ENCODE assay signal across 16 cellular contexts in the genomic region with DNA sequence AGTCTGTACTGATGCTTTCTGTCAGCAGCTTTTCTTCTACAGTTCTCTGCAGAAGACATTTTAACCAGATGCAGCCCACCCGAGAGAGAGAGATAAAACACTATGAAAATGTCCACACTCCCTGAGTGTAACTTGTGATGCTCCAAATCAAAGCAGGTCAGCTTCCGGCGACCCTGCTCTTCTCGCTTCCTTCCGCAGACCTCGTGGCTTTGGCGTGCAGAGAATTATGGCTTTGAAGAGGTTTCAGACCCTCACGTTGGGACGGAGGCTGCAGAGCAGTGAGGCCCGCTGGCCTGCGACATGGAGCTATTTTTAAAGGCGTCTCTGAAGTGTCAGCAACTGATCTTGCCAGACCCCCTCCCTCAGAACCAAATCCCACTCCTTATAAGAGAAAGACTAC. TPM values are rescaled to one million over a fixed set of nuclear protein-coding genes. Genes with fewer than 3 reads are reported as not detected.
DNase-seq lines count a peak whose midpoint lies in the region; ATAC-seq and TF ChIP-seq lines count a peak whose summit lies in the region.
"Had no signal": no experiment of that assay in that cellular context is flagged by ENCODE, and none has a peak within 500 bp of the region (broad histone marks: within the 10 kb centered on the region; RNA-seq: fewer than 3 reads in every experiment).

No MANE protein-coding gene starts in this region.

- H3K27ac Mint-ChIP-seq in T-helper 1 cell treated with Interleukin-12 subunit alpha and Interleukin-12 subunit beta and Interleukin-4 antibody, amounts not matched to agents 30 μg/mL and 1 μg/mL, for 36 hours: no peak overlapping the region
- H3K27ac Mint-ChIP-seq: activated T-helper 1 cell treated with anti-CD3 and anti-CD28 coated beads, Interleukin-12 subunit alpha, Interleukin-12 subunit beta, Interleukin-2, Interleukin-4 antibody, amounts not matched to agents 30 ng/mL and 10 ng/mL and 1 ng/mL, durations not matched to agents 14 hours and 24 hours and 36 hours; dendritic cell treated with granulocyte-macrophage colony-stimulating factor and Interleukin-4, amounts not matched to agents 40 ng/mL and 50 ng/mL, for 4 days had no signal

- H3K36me3 ChIP-seq in cardiac muscle cell: no peaks in the 10 kb centered on the region
- H3K36me3 ChIP-seq in heart left ventricle: no peaks in the 10 kb centered on the region
- H3K36me3 ChIP-seq in esophagus muscularis mucosa: no peaks in the 10 kb centered on the region
- H3K36me3 ChIP-seq: suprapubic skin had no signal

- H3K4me1 ChIP-seq in cardiac muscle cell (ENCODE audit: low read depth) (peaks cover 71% of the 10 kb centered on the region), heart left ventricle (peaks cover 0 to 34% (median 9%) of the 10 kb centered on the region in 12 donors), esophagus muscularis mucosa (peaks cover 0 to 8% (median 0%) of the 10 kb centered on the region in 4 donors)
- H3K4me1 ChIP-seq: suprapubic skin had no signal

- peaks cover 3% of the 10 kb centered on the region for H3K36me3 Mint-ChIP-seq in T-helper 1 cell treated with Interleukin-12 subunit alpha and Interleukin-12 subunit beta and Interleukin-4 antibody, amounts not matched to agents 30 μg/mL and 1 μg/mL, for 36 hours (ENCODE audit: low read depth)

- TF ChIP-seq CTCF in cardiac muscle cell (IDR thresholded peaks at IDR 0.05; ENCODE audit: low read depth, low read length): no peak
- no peak for TF ChIP-seq CTCF in heart left ventricle (IDR thresholded peaks at IDR 0.05)
- TF ChIP-seq CTCF in esophagus muscularis mucosa (IDR thresholded peaks at IDR 0.05): no peak

- H3K4me3 Mint-ChIP-seq in T-helper 1 cell treated with Interleukin-12 subunit alpha and Interleukin-12 subunit beta and Interleukin-4 antibody, amounts not matched to agents 30 μg/mL and 1 μg/mL, for 36 hours: peak overlapping the region; percentile 6
- H3K4me3 Mint-ChIP-seq: activated T-helper 1 cell treated with anti-CD3 and anti-CD28 coated beads, Interleukin-12 subunit alpha, Interleukin-12 subunit beta, Interleukin-2, Interleukin-4 antibody, amounts not matched to agents 30 ng/mL and 10 ng/mL and 1 ng/mL, durations not matched to agents 14 hours and 24 hours and 36 hours; dendritic cell treated with granulocyte-macrophage colony-stimulating factor and Interleukin-4, amounts not matched to agents 40 ng/mL and 50 ng/mL, for 4 days had no signal

- H3K27me3 Mint-ChIP-seq in T-helper 1 cell treated with Interleukin-12 subunit alpha and Interleukin-12 subunit beta and Interleukin-4 antibody, amounts not matched to agents 30 μg/mL and 1 μg/mL, for 36 hours (ENCODE audit: low read depth): peaks cover 24% of the 10 kb centered on the region

- DNase-seq in cardiac muscle cell (ENCODE audit: low read depth in 1 of 2, low spot score in 1 of 2) (peak in 1 of 2 donors; percentile 93), heart left ventricle (no peak), esophagus muscularis mucosa (ENCODE audit: extremely low spot score) (peak; percentile 60), CD1c-positive myeloid dendritic cell (ENCODE audit: extremely low spot score) (no peak), NCI-H146 (lab: John Stamatoyannopoulos, UW) (no peak), HuH-7 (ENCODE audit: low spot score) (no peak)
- peak; percentile 19 for DNase-seq in stimulated activated naive CD4-positive, alpha-beta T cell treated with Interleukin-2 at 50 U/mL for 16 hours (lab: John Stamatoyannopoulos, UW)
- DNase-seq: erythroblast, mammary epithelial cell, NCI-H187, NCI-H446 treated with DMSO at 0.1 percent for 48 hours had no signal

- TF ChIP-seq POLR2A in heart left ventricle (IDR thresholded peaks at IDR 0.05): no peak
- no peak for TF ChIP-seq POLR2A in esophagus muscularis mucosa (IDR thresholded peaks at IDR 0.05; ENCODE audit: low read depth)

- WGBS in heart left ventricle, 4 donors: 26 to 41% (median 36%) methylated on average over 12 of the region's 12 CpGs
- WGBS in esophagus muscularis mucosa: 56% methylated on average over 12 of the region's 12 CpGs

- H3K4me1 Mint-ChIP-seq in T-helper 1 cell treated with Interleukin-12 subunit alpha and Interleukin-12 subunit beta and Interleukin-4 antibody, amounts not matched to agents 30 μg/mL and 1 μg/mL, for 36 hours (ENCODE audit: low read depth): peaks cover 28% of the 10 kb centered on the region

- no peaks in the 10 kb centered on the region for H3K27me3 ChIP-seq in cardiac muscle cell
- no peaks in the 10 kb centered on the region for H3K27me3 ChIP-seq in heart left ventricle
- H3K27me3 ChIP-seq in esophagus muscularis mucosa: no peaks in the 10 kb centered on the region
- H3K27me3 ChIP-seq: suprapubic skin had no signal

- intact Hi-C loops in heart left ventricle (cut with DNase I): loop anchor here in 1 of 10 donors (5.0 kb wide), 1 partner anchor 40 kb away; a partner anchor contains a TSS
- intact Hi-C loops in esophagus muscularis mucosa (cut with DNase I): no loop called here

- H3K4me3 ChIP-seq in cardiac muscle cell (no peak overlapping the region), heart left ventricle (no peak overlapping the region), esophagus muscularis mucosa (no peak overlapping the region)
- H3K4me3 ChIP-seq: suprapubic skin had no signal

- no peaks in the 10 kb centered on the region for H3K9me3 Mint-ChIP-seq in T-helper 1 cell treated with Interleukin-12 subunit alpha and Interleukin-12 subunit beta and Interleukin-4 antibody, amounts not matched to agents 30 μg/mL and 1 μg/mL, for 36 hours
- H3K9me3 Mint-ChIP-seq: dendritic cell treated with granulocyte-macrophage colony-stimulating factor and Interleukin-4, amounts not matched to agents 40 ng/mL and 50 ng/mL, for 4 days had no signal

- ATAC-seq in heart left ventricle: no peak

- no peak for TF ChIP-seq EP300 in esophagus muscularis mucosa (IDR thresholded peaks at IDR 0.05)

- H3K9me3 ChIP-seq in cardiac muscle cell (ENCODE audit: low read depth) (no peaks in the 10 kb centered on the region), heart left ventricle (peaks cover 0 to 9% (median 0%) of the 10 kb centered on the region in 12 donors), esophagus muscularis mucosa (no peaks in the 10 kb centered on the region)
- H3K9me3 ChIP-seq: suprapubic skin had no signal

- peak overlapping the region; percentile 93 for H3K27ac ChIP-seq in cardiac muscle cell
- H3K27ac ChIP-seq in heart left ventricle: no peak overlapping the region
- H3K27ac ChIP-seq in esophagus muscularis mucosa (replicated peaks in 1 of 4): no peak overlapping the region
- H3K27ac ChIP-seq: suprapubic skin had no signal

RNA-seq across cellular contexts. Expression of a gene that starts 41.8 kb away (rescaled TPM):
- total RNA-seq in cardiac muscle cell: 30.3 and 45.8 TPM in 2 replicates
- polyA plus RNA-seq in cardiac muscle cell: 58.1 and 75.9 TPM in 2 replicates
- 1 to 10 TPM in 1 of 9 donors, under 1 TPM in 8; 0.14 to 1.4 (median 0.47) TPM for total RNA-seq in heart left ventricle
- polyA plus RNA-seq in heart left ventricle: 1 to 10 TPM in 1 of 2 donors, under 1 TPM in 1; 0.42 to 1.2 TPM
- 1 to 10 TPM in 3 of 4 donors, under 1 TPM in 1; 0.42 to 1.3 (median 1.1) TPM for total RNA-seq in esophagus muscularis mucosa
- total RNA-seq: M059J, mammary epithelial cell had no signal

Comparison
In these comparisons a context has a peak if more than half of its experiments do, and no peak if none do; other contexts are left out.
1. RNA of a gene that starts 41.8 kb away (total RNA-seq): 30.3 to 45.8 TPM in cardiac muscle cell; 0.42 to 1.3 TPM in esophagus muscularis mucosa and 0.14 to 1.4 TPM in heart left ventricle; every median in the first group is over 10 times any median in the second.
2. DNase-seq: peak in esophagus muscularis mucosa (single experiment) and stimulated activated naive CD4-positive, alpha-beta T cell treated with Interleukin-2 at 50 U/mL for 16 hours (single experiment); none in heart left ventricle (0 of 5), CD1c-positive myeloid dendritic cell (single experiment), NCI-H146 (single experiment) and HuH-7 (single experiment).